13 cellular contexts compared by ENCODE assay signal in the genomic region with DNA sequence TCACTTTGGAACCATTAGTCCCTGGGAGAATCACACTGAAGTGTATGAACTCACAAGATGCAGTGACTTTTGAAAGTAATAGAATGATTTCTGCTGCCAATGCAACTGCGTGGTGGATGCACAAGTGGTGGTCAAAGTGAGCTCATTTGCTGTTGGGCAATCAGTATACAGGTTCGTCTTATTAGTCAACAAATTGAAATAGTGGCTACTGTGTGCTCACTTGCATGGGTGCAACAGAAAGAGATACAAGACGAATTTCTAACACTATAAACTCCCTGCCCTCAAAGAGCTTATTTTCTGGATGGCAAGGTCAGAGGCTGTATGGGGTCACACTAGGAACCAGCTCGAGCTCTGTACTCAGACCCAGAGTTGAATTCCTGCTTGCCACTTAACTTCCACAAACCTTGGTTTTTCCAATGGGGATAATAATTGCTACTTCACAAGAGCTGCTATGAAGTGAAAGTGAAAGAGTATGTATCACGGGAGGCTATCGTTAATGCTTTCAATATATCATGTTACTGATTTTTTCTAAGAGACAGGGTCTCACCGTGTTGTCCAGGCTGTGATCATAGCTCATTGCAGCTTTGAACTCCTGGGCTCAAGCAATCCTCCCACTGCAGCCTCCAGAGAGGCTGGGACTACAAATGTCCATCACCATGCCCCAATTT. TPM values are rescaled to one million over a fixed set of nuclear protein-coding genes. Genes with fewer than 3 reads are reported as not detected.
DNase-seq lines count a peak whose midpoint lies in the region; ATAC-seq and TF ChIP-seq lines count a peak whose summit lies in the region.
"Had no signal": no experiment of that assay in that cellular context is flagged by ENCODE, and none has a peak within 500 bp of the region (broad histone marks: within the 10 kb centered on the region; RNA-seq: fewer than 3 reads in every experiment).

No MANE protein-coding gene starts in this region.

- no peak overlapping the region for H2BK12ac ChIP-seq in mesenchymal stem cell (ENCODE audit: low read length in 2 of 2)

- H3K4me1 ChIP-seq in KMS-11 (ENCODE audit: low read depth, poor library complexity, severe bottlenecking) (peaks cover 27% of the 10 kb centered on the region), mesenchymal stem cell (ENCODE audit: control insufficient read depth, insufficient read depth, low read depth, low read length) (peaks cover 1% of the 10 kb centered on the region), neural progenitor cell (no peaks in the 10 kb centered on the region)

- H4K91ac ChIP-seq in mesenchymal stem cell (ENCODE audit: low read length), result no peak overlapping the region

- H3K4me3 ChIP-seq in KMS-11 (IDR thresholded peaks at IDR 0.05; ENCODE audit: insufficient read depth, low read depth, low read length) (no peak overlapping the region), mesenchymal stem cell (ENCODE audit: insufficient read depth in 1 of 2, low read depth in 1 of 2, low read length in 2 of 2) (peak overlapping the region in 1 of 2 experiments; percentile 68), neural progenitor cell (no peak overlapping the region)

- 81% methylated on average over 7 of the region's 7 CpGs for WGBS in mesenchymal stem cell

- H3K4me3 Mint-ChIP-seq in CD14-positive monocyte, result peak overlapping the region; percentile 75 to 90
- peak overlapping the region; percentile 59 for H3K4me3 Mint-ChIP-seq in activated naive CD8-positive, alpha-beta T cell treated with anti-CD3 and anti-CD28 coated beads for 36 hours
- H3K4me3 Mint-ChIP-seq in neural progenitor cell, result no peak overlapping the region

- peaks cover 5% of the 10 kb centered on the region for H3K79me1 ChIP-seq in mesenchymal stem cell (replicated peaks; ENCODE audit: low read length, poor library complexity, severe bottlenecking)

- no peak overlapping the region for H4K8ac ChIP-seq in mesenchymal stem cell (ENCODE audit: low read length)

- no peak overlapping the region for H2BK15ac ChIP-seq in mesenchymal stem cell (ENCODE audit: low read depth, poor library complexity, severe bottlenecking)

- H3K4ac ChIP-seq in mesenchymal stem cell (ENCODE audit: low read depth in 1 of 2, low read length in 2 of 2), result no peak overlapping the region

- intact Hi-C loops in CD14-positive monocyte (cut with micrococcal nuclease), result no loop called here

- H3K79me2 ChIP-seq in KMS-11 (ENCODE audit: insufficient read depth, low read depth) (no peaks in the 10 kb centered on the region), neural progenitor cell (ENCODE audit: low read depth) (no peaks in the 10 kb centered on the region)

- TF ChIP-seq CTCF in CD14-positive monocyte (IDR thresholded peaks at IDR 0.05) (no peak), KMS-11 (conservative IDR thresholded peaks at IDR 0.05; ENCODE audit: low read depth, low read length) (no peak), neural progenitor cell (IDR thresholded peaks at IDR 0.05) (no peak)

- H3K36me3 ChIP-seq in KMS-11 (ENCODE audit: insufficient read depth) (no peaks in the 10 kb centered on the region; the same call in 1 of the 2 replicates), mesenchymal stem cell (ENCODE audit: control insufficient read depth in 1 of 2, insufficient read depth in 2 of 2, low read depth in 1 of 2, low read length in 2 of 2) (peaks cover 15 to 20% of the 10 kb centered on the region in 2 experiments), neural progenitor cell (no peaks in the 10 kb centered on the region)

- H2AK5ac ChIP-seq in mesenchymal stem cell (ENCODE audit: low read length, severe bottlenecking), result no peak overlapping the region

- H2BK5ac ChIP-seq in mesenchymal stem cell (ENCODE audit: low read depth, low read length, poor library complexity, severe bottlenecking), result no peak overlapping the region

- H3K9ac ChIP-seq in KMS-11 (no peak overlapping the region; the same call in 1 of the 2 replicates), mesenchymal stem cell (ENCODE audit: low read length) (peak overlapping the region; percentile 53), neural progenitor cell (no peak overlapping the region)

- DNase-seq in CD14-positive monocyte (ENCODE audit: low spot score), result no peak
- no peak for DNase-seq in activated naive CD8-positive, alpha-beta T cell treated with anti-CD3 and anti-CD28 coated beads for 36 hours
- peak; percentile 33 for DNase-seq in mesenchymal stem cell
- DNase-seq in neural progenitor cell (ENCODE audit: low spot score), result no peak
- DNase-seq in NAMALWA (ENCODE audit: low spot score), result no peak
- DNase-seq in stimulated activated CD4-positive, alpha-beta T cell treated with anti-CD3 and anti-CD28 coated beads, Interleukin-15, amount 100 ng/mL, for 24 hours, result no peak
- DNase-seq: dermis blood vessel endothelial cell, DMS79, right cardiac atrium had no signal

- H3K27me3 ChIP-seq in KMS-11 (ENCODE audit: insufficient read depth, low read depth), result no peaks in the 10 kb centered on the region
- H3K27me3 ChIP-seq in mesenchymal stem cell (ENCODE audit: control insufficient read depth in 1 of 2, insufficient read depth in 1 of 2, low read length in 2 of 2), result no peaks in the 10 kb centered on the region
- H3K27me3 ChIP-seq in neural progenitor cell, result peaks cover 8% of the 10 kb centered on the region

- H3K36me3 Mint-ChIP-seq in CD14-positive monocyte (peaks cover 16 to 26% of the 10 kb centered on the region in 2 donors), neural progenitor cell (peaks cover 1% of the 10 kb centered on the region)
- peaks cover 11% of the 10 kb centered on the region for H3K36me3 Mint-ChIP-seq in activated naive CD8-positive, alpha-beta T cell treated with anti-CD3 and anti-CD28 coated beads for 36 hours

- H2BK120ac ChIP-seq in mesenchymal stem cell (ENCODE audit: low read depth, low read length), result no peak overlapping the region

- H2AFZ ChIP-seq in KMS-11 (ENCODE audit: low read depth) (peak overlapping the region; percentile 39), mesenchymal stem cell (ENCODE audit: low read depth, low read length) (no peak overlapping the region), neural progenitor cell (replicated peaks) (no peak overlapping the region)

- H3K9me3 ChIP-seq in mesenchymal stem cell (ENCODE audit: control insufficient read depth, low read length) (no peaks in the 10 kb centered on the region), neural progenitor cell (ENCODE audit: low read depth) (no peaks in the 10 kb centered on the region)

- ATAC-seq in GM21390 (IDR thresholded peaks at IDR 0.05; ENCODE audit: unreplicated experiment), result no peak
- ATAC-seq: right cardiac atrium had no signal

- H4K20me1 ChIP-seq in KMS-11 (ENCODE audit: insufficient read depth) (no peaks in the 10 kb centered on the region), neural progenitor cell (ENCODE audit: low read depth) (peaks cover 3% of the 10 kb centered on the region)

- H3K27ac Mint-ChIP-seq in CD14-positive monocyte (peak overlapping the region in 4 of 7 donors; percentile 43 to 60 (median 50)), neural progenitor cell (no peak overlapping the region)
- no peak overlapping the region for H3K27ac Mint-ChIP-seq in activated naive CD8-positive, alpha-beta T cell treated with anti-CD3 and anti-CD28 coated beads for 36 hours

- no peak overlapping the region for H3K14ac ChIP-seq in mesenchymal stem cell (ENCODE audit: low read length in 2 of 2)

- H3K9me3 Mint-ChIP-seq in CD14-positive monocyte (no peaks in the 10 kb centered on the region), neural progenitor cell (peaks cover 5% of the 10 kb centered on the region)
- no peaks in the 10 kb centered on the region for H3K9me3 Mint-ChIP-seq in activated naive CD8-positive, alpha-beta T cell treated with anti-CD3 and anti-CD28 coated beads for 36 hours

- H3K27ac ChIP-seq in KMS-11, result no peak overlapping the region
- no peak overlapping the region for H3K27ac ChIP-seq in mesenchymal stem cell (ENCODE audit: low read length, poor library complexity, severe bottlenecking)
- H3K27ac ChIP-seq in neural progenitor cell, result no peak overlapping the region

- H3K18ac ChIP-seq in mesenchymal stem cell (ENCODE audit: low read depth in 1 of 2, low read length in 2 of 2), result no peak overlapping the region

- peaks cover 20% of the 10 kb centered on the region for H3F3A ChIP-seq in neural progenitor cell (ENCODE audit: low read depth)

- no peak overlapping the region for H3K23ac ChIP-seq in mesenchymal stem cell (ENCODE audit: low read length in 2 of 2)

- H3K27me3 Mint-ChIP-seq in CD14-positive monocyte (ENCODE audit: low read depth in 3 of 3), result peaks cover 2 to 5% (median 4%) of the 10 kb centered on the region in 3 donors
- H3K27me3 Mint-ChIP-seq in activated naive CD8-positive, alpha-beta T cell treated with anti-CD3 and anti-CD28 coated beads for 36 hours, result no peaks in the 10 kb centered on the region
- peaks cover 8% of the 10 kb centered on the region for H3K27me3 Mint-ChIP-seq in neural progenitor cell (ENCODE audit: insufficient read depth, low read depth)

- H3K4me2 ChIP-seq in KMS-11, result peak overlapping the region; percentile 43
- H3K4me2 ChIP-seq in mesenchymal stem cell (ENCODE audit: low read length, poor library complexity, severe bottlenecking), result no peak overlapping the region
- H3K4me2 ChIP-seq in neural progenitor cell, result no peak overlapping the region

- H3K4me1 Mint-ChIP-seq in CD14-positive monocyte (peaks cover 23% of the 10 kb centered on the region), neural progenitor cell (peaks cover 5% of the 10 kb centered on the region)
- H3K4me1 Mint-ChIP-seq in activated naive CD8-positive, alpha-beta T cell treated with anti-CD3 and anti-CD28 coated beads for 36 hours, result peaks cover 25% of the 10 kb centered on the region

RNA-seq across cellular contexts. Expression of a gene that starts 8.3 kb away (rescaled TPM):
- 10 to 100 TPM; 68.7 to 73.8 TPM for polyA plus RNA-seq in CD14-positive monocyte
- 10 to 100 TPM; 65.6 to 66.2 TPM for total RNA-seq in activated naive CD8-positive, alpha-beta T cell treated with anti-CD3 and anti-CD28 coated beads for 36 hours
- polyA plus RNA-seq in mesenchymal stem cell (2013, experiment 1 of 2), result 57.6 TPM
- polyA plus RNA-seq in mesenchymal stem cell (2013, experiment 2 of 2), result 56.4 TPM
- total RNA-seq in neural progenitor cell (ENCODE audit: low replicate concordance), result 10.4 and 29.9 TPM in 2 replicates

RNA-seq across cellular contexts. Expression of a gene that starts 12.6 kb away (rescaled TPM):
- 10 to 100 TPM; 26.2 to 40.1 TPM for polyA plus RNA-seq in CD14-positive monocyte
- total RNA-seq in activated naive CD8-positive, alpha-beta T cell treated with anti-CD3 and anti-CD28 coated beads for 36 hours, result 10 to 100 TPM; 30.4 to 32.2 TPM
- 39.1 TPM for polyA plus RNA-seq in mesenchymal stem cell (2013, experiment 1 of 2)
- 42.0 TPM for polyA plus RNA-seq in mesenchymal stem cell (2013, experiment 2 of 2)
- total RNA-seq in neural progenitor cell (ENCODE audit: low replicate concordance), result 29.0 and 50.4 TPM in 2 replicates

RNA-seq across cellular contexts. Expression of a gene that starts 43.7 kb away (rescaled TPM):
- 1 to 10 TPM; 2.5 to 5.0 TPM for polyA plus RNA-seq in CD14-positive monocyte
- 100 to 1,000 TPM; 107 to 108 TPM for total RNA-seq in activated naive CD8-positive, alpha-beta T cell treated with anti-CD3 and anti-CD28 coated beads for 36 hours
- polyA plus RNA-seq in mesenchymal stem cell (2013, experiment 1 of 2), result 38.8 TPM
- 37.5 TPM for polyA plus RNA-seq in mesenchymal stem cell (2013, experiment 2 of 2)
- total RNA-seq in neural progenitor cell (ENCODE audit: low replicate concordance), result 69.3 and 85.8 TPM in 2 replicates

RNA-seq across cellular contexts. Expression of a gene that starts 58.5 kb away (rescaled TPM):
- polyA plus RNA-seq in CD14-positive monocyte, result under 1 TPM in 1 of 2 donors, not detected in 1; 0.15 TPM
- not detected for total RNA-seq in activated naive CD8-positive, alpha-beta T cell treated with anti-CD3 and anti-CD28 coated beads for 36 hours
- 0.10 TPM for polyA plus RNA-seq in mesenchymal stem cell (2013, experiment 1 of 2)
- polyA plus RNA-seq in mesenchymal stem cell (2013, experiment 2 of 2), result 0.11 TPM
- 0.87 and 0.90 TPM in 2 replicates for total RNA-seq in neural progenitor cell (ENCODE audit: low replicate concordance)
- total RNA-seq: activated CD8-positive, alpha-beta memory T cell treated with anti-CD3 and anti-CD28 coated beads for 36 hours; dermis blood vessel endothelial cell; OCI-LY7 had no signal

Comparison
In these comparisons a context has a peak if more than half of its experiments do, and no peak if none do; other contexts are left out.
1. H3K27ac Mint-ChIP-seq: peak in CD14-positive monocyte (4 of 7); none in activated naive CD8-positive, alpha-beta T cell treated with anti-CD3 and anti-CD28 coated beads for 36 hours (single experiment) and neural progenitor cell (single experiment).